ENCODE assay signal across 21 cellular contexts in the genomic region with DNA sequence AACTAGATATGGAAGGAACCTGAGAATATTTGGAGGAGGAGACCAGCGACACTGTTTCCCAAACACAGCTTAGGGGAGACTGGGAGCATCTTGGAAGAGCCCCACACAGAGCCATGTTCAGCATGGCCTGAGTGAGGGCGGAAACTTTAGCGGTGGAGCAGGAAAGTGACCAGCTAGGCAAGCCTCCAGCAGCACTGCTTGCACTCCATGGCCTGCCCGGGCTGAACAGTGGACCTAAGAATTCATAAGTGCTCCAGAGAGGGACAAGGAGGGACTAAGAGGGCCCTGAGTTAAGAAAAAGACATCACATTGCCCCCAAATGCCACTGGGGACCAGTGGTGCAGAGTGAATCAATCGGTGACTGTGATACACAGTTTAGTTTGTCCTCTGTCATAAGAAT.
DNase-seq lines count a peak whose midpoint lies in the region; ATAC-seq, FAIRE-seq and TF ChIP-seq lines count a peak whose summit lies in the region.
"Had no signal": no experiment of that assay in that cellular context is flagged by ENCODE, and none has a peak within 500 bp of the region (broad histone marks: within the 10 kb centered on the region; RNA-seq: fewer than 3 reads in every experiment).

No MANE protein-coding gene starts in this region.

- H3K36me3 ChIP-seq in Peyer's patch (no peaks in the 10 kb centered on the region), heart left ventricle (no peaks in the 10 kb centered on the region), osteoblast (ENCODE audit: insufficient read depth, low read length) (no peaks in the 10 kb centered on the region), thoracic aorta (no peaks in the 10 kb centered on the region), pancreas (no peaks in the 10 kb centered on the region)
- H3K36me3 ChIP-seq: neutrophil had no signal

- DNase-seq in Peyer's patch, result no peak
- peak in 3 of 5 donors; percentile 27 to 47 (median 39) for DNase-seq in heart left ventricle
- no peak for DNase-seq in osteoblast (ENCODE audit: insufficient read length, low spot score, missing footprints)
- DNase-seq in thoracic aorta (ENCODE audit: low spot score), result no peak
- no peak for DNase-seq in pancreas
- DNase-seq in NCI-H69 (lab: John Stamatoyannopoulos, UW), result no peak
- no peak for DNase-seq in NCI-H1092 treated with DMSO at 0.1 percent for 48 hours (lab: John Stamatoyannopoulos, UW)
- DNase-seq: activated CD4-positive, alpha-beta T cell treated with anti-CD3 and anti-CD28 coated beads for 4 hours; activated CD8-positive, alpha-beta memory T cell treated with anti-CD3 and anti-CD28 coated beads, Interleukin-2, amount 10 ng/mL, durations not matched to agents 7 days and 5 days; CD4-positive, alpha-beta T cell; cerebellar nuclear complex; effector memory CD4-positive, alpha-beta T cell; hippocampal formation; islet precursor cell; NCI-H1930; RPMI8226; stimulated activated CD4-positive, alpha-beta T cell treated with anti-CD3 and anti-CD28 coated beads, Interleukin-4, amount 100 ng/mL, for 4 hours had no signal

- H3K27ac ChIP-seq in Peyer's patch (peak overlapping the region in 3 of 4 donors; percentile 9 to 14 (median 10)), heart left ventricle (peak overlapping the region in 8 of 12 donors; percentile 3 to 76 (median 44)), osteoblast (ENCODE audit: low read depth, low read length) (no peak overlapping the region), thoracic aorta (peak overlapping the region; percentile 62 to 77), pancreas (no peak overlapping the region)
- H3K27ac ChIP-seq: neutrophil had no signal

- H3K9me3 ChIP-seq in Peyer's patch, result no peaks in the 10 kb centered on the region
- H3K9me3 ChIP-seq in heart left ventricle, result no peaks in the 10 kb centered on the region
- H3K9me3 ChIP-seq in osteoblast (ENCODE audit: low read depth, low read length), result no peaks in the 10 kb centered on the region
- no peaks in the 10 kb centered on the region for H3K9me3 ChIP-seq in thoracic aorta
- no peaks in the 10 kb centered on the region for H3K9me3 ChIP-seq in pancreas
- H3K9me3 ChIP-seq: neutrophil had no signal

- ATAC-seq in heart left ventricle, result no peak
- no peak for ATAC-seq in thoracic aorta (ENCODE audit: insufficient number of reproducible peaks, low FRiP score, low read depth)
- ATAC-seq in pancreas, result no peak
- ATAC-seq in HG03108 (IDR thresholded peaks at IDR 0.05; ENCODE audit: unreplicated experiment), result no peak
- ATAC-seq: activated CD8-positive, alpha-beta memory T cell treated with anti-CD3 and anti-CD28 coated beads, Interleukin-2, amount 10 ng/mL, durations not matched to agents 7 days and 5 days; GM23338 had no signal

- TF ChIP-seq CTCF in Peyer's patch (IDR thresholded peaks at IDR 0.05), result no peak
- TF ChIP-seq CTCF in heart left ventricle (IDR thresholded peaks at IDR 0.05), result no peak
- no peak for TF ChIP-seq CTCF in osteoblast (IDR thresholded peaks at IDR 0.05; ENCODE audit: extremely low read depth, low read depth, low read length)
- no peak for TF ChIP-seq CTCF in thoracic aorta (IDR thresholded peaks at IDR 0.05)
- TF ChIP-seq CTCF in pancreas (IDR thresholded peaks at IDR 0.05), result no peak

- no peaks in the 10 kb centered on the region for H3K27me3 ChIP-seq in Peyer's patch
- H3K27me3 ChIP-seq in heart left ventricle, result no peaks in the 10 kb centered on the region
- H3K27me3 ChIP-seq in osteoblast (ENCODE audit: insufficient read depth, low read length), result no peaks in the 10 kb centered on the region
- no peaks in the 10 kb centered on the region for H3K27me3 ChIP-seq in thoracic aorta (replicated peaks; ENCODE audit: insufficient read depth)
- no peaks in the 10 kb centered on the region for H3K27me3 ChIP-seq in pancreas
- H3K27me3 ChIP-seq: neutrophil had no signal

- H3K4me3 ChIP-seq in Peyer's patch, result no peak overlapping the region
- H3K4me3 ChIP-seq in heart left ventricle, result no peak overlapping the region
- H3K4me3 ChIP-seq in osteoblast (ENCODE audit: insufficient read depth, low read length), result no peak overlapping the region
- no peak overlapping the region for H3K4me3 ChIP-seq in thoracic aorta
- no peak overlapping the region for H3K4me3 ChIP-seq in pancreas
- H3K4me3 ChIP-seq: GM23338 had no signal

- WGBS in heart left ventricle, 4 donors, result 56 to 73% (median 60%) methylated on average over 5 of the region's 5 CpGs
- 70 to 73% methylated on average over 5 of the region's 5 CpGs for WGBS in pancreas, 2 donors

- H2AFZ ChIP-seq in osteoblast (ENCODE audit: low read length), result peak overlapping the region; percentile 79
- H2AFZ ChIP-seq: GM23338 had no signal

- no peaks in the 10 kb centered on the region for H4K20me1 ChIP-seq in osteoblast (ENCODE audit: insufficient read depth, low read length)

- FAIRE-seq in pancreas (lab: Jason Lieb, UNC), result no peak
- FAIRE-seq: small intestine had no signal

- H3K79me2 ChIP-seq in osteoblast (ENCODE audit: insufficient read depth, low read length), result no peaks in the 10 kb centered on the region

- no peak overlapping the region for H3K4me2 ChIP-seq in osteoblast (ENCODE audit: insufficient read depth, low read length)
- H3K4me2 ChIP-seq: GM23338 had no signal

- peaks cover 0 to 25% (median 0%) of the 10 kb centered on the region in 4 donors for H3K4me1 ChIP-seq in Peyer's patch
- H3K4me1 ChIP-seq in heart left ventricle, result peaks cover 0 to 67% (median 44%) of the 10 kb centered on the region in 12 donors
- H3K4me1 ChIP-seq in osteoblast (ENCODE audit: insufficient read depth, low read length), result peaks cover 11% of the 10 kb centered on the region
- peaks cover 45 to 89% of the 10 kb centered on the region in 2 donors for H3K4me1 ChIP-seq in thoracic aorta (ENCODE audit: control insufficient read depth in 1 of 2, low read depth in 2 of 2)
- peaks cover 0 to 4% (median 0%) of the 10 kb centered on the region in 3 donors for H3K4me1 ChIP-seq in pancreas

- TF ChIP-seq POLR2A in Peyer's patch (IDR thresholded peaks at IDR 0.05), result no peak
- TF ChIP-seq POLR2A in heart left ventricle (IDR thresholded peaks at IDR 0.05), result no peak

- intact Hi-C loops in heart left ventricle (cut with DNase I), result loop anchor here in 2 of 10 donors (10.0 kb wide), 2 partner anchors 278 to 742 kb away; a partner anchor contains a TSS
- intact Hi-C loops in pancreas (cut with DNase I), result no loop called here

Comparison
In these comparisons a context has a peak if more than half of its experiments do, and no peak if none do; other contexts are left out.
1. DNase-seq: peak in heart left ventricle (3 of 5); none in Peyer's patch (0 of 3), osteoblast (single experiment), thoracic aorta (single experiment), pancreas (0 of 6), NCI-H69 (single experiment) and NCI-H1092 treated with DMSO at 0.1 percent for 48 hours (single experiment).
2. H3K27ac ChIP-seq: peak in Peyer's patch (3 of 4), heart left ventricle (8 of 12) and thoracic aorta (2 of 2); none in osteoblast (single experiment) and pancreas (0 of 4).